10 cellular contexts compared by ENCODE assay signal in genomic region chr10:3787001-3787400, GRCh38. TPM values are rescaled to one million over a fixed set of nuclear protein-coding genes. Genes with fewer than 3 reads are reported as not detected.
DNase-seq lines count a peak whose midpoint lies in the region; ATAC-seq and TF ChIP-seq lines count a peak whose summit lies in the region.
"Had no signal": no experiment of that assay in that cellular context is flagged by ENCODE, and none has a peak within 500 bp of the region (broad histone marks: within the 10 kb centered on the region; RNA-seq: fewer than 3 reads in every experiment).

No MANE protein-coding gene starts in this region.

- H3K36me3 Mint-ChIP-seq in T-cell = peaks cover 32% of the 10 kb centered on the region

- H3K4me3 Mint-ChIP-seq in T-cell = peak overlapping the region; percentile 88 to 100 (median 95)

- no peak for ATAC-seq in T-cell (replicated peaks in 1 of 4)
- no peak for ATAC-seq in HG03457 (IDR thresholded peaks at IDR 0.05; ENCODE audit: unreplicated experiment)
- ATAC-seq in GM18867 (IDR thresholded peaks at IDR 0.05; ENCODE audit: unreplicated experiment) = no peak

- H3K4me3 ChIP-seq in fibroblast of mammary gland (ENCODE audit: control insufficient read depth, low read depth, low read length) = no peak overlapping the region
- no peak overlapping the region for H3K4me3 ChIP-seq in rectal smooth muscle tissue (ENCODE audit: low read length)

- peaks cover 7 to 12% (median 7%) of the 10 kb centered on the region in 3 donors for H3K9me3 Mint-ChIP-seq in T-cell

- peaks cover 14 to 23% (median 17%) of the 10 kb centered on the region in 3 donors for H3K4me1 Mint-ChIP-seq in T-cell

- CTCF ChIA-PET in T-cell (lab: Charles Lee) = no interaction called here

- peak overlapping the region; percentile 99 for H3K27ac ChIP-seq in rectal smooth muscle tissue (ENCODE audit: low read depth, low read length)

- peak overlapping the region; percentile 96 to 98 for H3K27ac Mint-ChIP-seq in T-cell

- no peaks in the 10 kb centered on the region for H3K27me3 ChIP-seq in rectal smooth muscle tissue (ENCODE audit: control insufficient read depth, insufficient read depth, low read length)

- POLR2A ChIA-PET in T-cell (lab: Charles Lee) = no interaction called here

- no peaks in the 10 kb centered on the region for H3K27me3 Mint-ChIP-seq in T-cell

- H3K9ac ChIP-seq in rectal smooth muscle tissue (ENCODE audit: low read length) = no peak overlapping the region

- DNase-seq in ELR (ENCODE audit: low read depth) = peak; percentile 59
- no peak for DNase-seq in T-cell
- DNase-seq in fibroblast of mammary gland (ENCODE audit: low read depth) = peak; percentile 23
- DNase-seq in activated CD4-positive, alpha-beta T cell treated with anti-CD3 and anti-CD28 coated beads, Interleukin-2, amount 50 U/mL, for 48 hours = no peak
- DNase-seq in anterior cingulate cortex (lab: John Stamatoyannopoulos, UW) = no peak
- DNase-seq: effector memory CD4-positive, alpha-beta T cell; Kasumi-1 had no signal

- H3K4me1 ChIP-seq in rectal smooth muscle tissue (ENCODE audit: control insufficient read depth, insufficient read depth, low read length) = no peaks in the 10 kb centered on the region

- no peak for TF ChIP-seq CTCF in fibroblast of mammary gland (conservative IDR thresholded peaks at IDR 0.05; ENCODE audit: control insufficient read depth, insufficient read depth, low read depth, low read length)

- no peaks in the 10 kb centered on the region for H3K36me3 ChIP-seq in rectal smooth muscle tissue (ENCODE audit: control insufficient read depth, insufficient read depth, low read length)

RNA-seq across cellular contexts. Expression of gene KLF6, which starts 2.0 kb away (rescaled TPM):
- 1,000 to 10,000 TPM in 1 of 5 donors, 100 to 1,000 TPM in 4; 285 to 1,180 (median 400) TPM for total RNA-seq in T-cell

Comparison
In these comparisons a context has a peak if more than half of its experiments do, and no peak if none do; other contexts are left out.
1. DNase-seq: peak in ELR (single experiment) and fibroblast of mammary gland (single experiment); none in T-cell (0 of 34), activated CD4-positive, alpha-beta T cell treated with anti-CD3 and anti-CD28 coated beads, Interleukin-2, amount 50 U/mL, for 48 hours (0 of 2) and anterior cingulate cortex (0 of 58).